In genomic region chr12:120534703-120535655, GRCh38 we compare ENCODE assay signal across 8 cellular contexts. TPM values are rescaled to one million over a fixed set of nuclear protein-coding genes. Genes with fewer than 3 reads are reported as not detected.
DNase-seq lines count a peak whose midpoint lies in the region; ATAC-seq and TF ChIP-seq lines count a peak whose summit lies in the region.

No MANE protein-coding gene starts in this region.

- intact Hi-C loops in activated CD4-positive, alpha-beta T cell treated with anti-CD3 and anti-CD28 coated beads for 36 hours (cut with DNase I, micrococcal nuclease) = loop anchor here (1.0 to 2.0 kb wide), 6 partner anchors 46 to 334 kb away; partner anchors contain the start of genes POP5 (in 2 of the 2), SRSF9 (in 2 of the 2), COX6A1 (in 1 of the 2) and MLEC (in 1 of the 2)
- intact Hi-C loops in lower lobe of right lung (cut with DNase I) = no loop called here

- H3K27ac Mint-ChIP-seq in activated CD4-positive, alpha-beta T cell treated with anti-CD3 and anti-CD28 coated beads for 36 hours = peak overlapping the region; percentile 95

- peak overlapping the region; percentile 91 for H3K27ac ChIP-seq in lower lobe of right lung

- peaks cover 48% of the 10 kb centered on the region for H3K4me1 ChIP-seq in lower lobe of right lung

- no peaks in the 10 kb centered on the region for H3K27me3 Mint-ChIP-seq in activated CD4-positive, alpha-beta T cell treated with anti-CD3 and anti-CD28 coated beads for 36 hours

- peaks cover 48% of the 10 kb centered on the region for H3K4me1 Mint-ChIP-seq in activated CD4-positive, alpha-beta T cell treated with anti-CD3 and anti-CD28 coated beads for 36 hours

- H3K27me3 ChIP-seq in lower lobe of right lung (ENCODE audit: low read depth) = no peaks in the 10 kb centered on the region

- peak overlapping the region; percentile 87 for H3K4me3 Mint-ChIP-seq in activated CD4-positive, alpha-beta T cell treated with anti-CD3 and anti-CD28 coated beads for 36 hours

- no peak for DNase-seq in HFF-Myc (ENCODE audit: extremely low read depth, low read depth)
- peak; percentile 86 for DNase-seq in NB4 (ENCODE audit: low read depth)
- DNase-seq in activated CD4-positive, alpha-beta T cell treated with anti-CD3 and anti-CD28 coated beads for 36 hours = peak; percentile 75
- DNase-seq in dedifferentiated amniotic fluid mesenchymal stem cell (ENCODE audit: extremely low spot score) = peak; percentile 66
- peak; percentile 60 for DNase-seq in lower lobe of right lung
- DNase-seq in stimulated activated CD8-positive, alpha-beta memory T cell treated with anti-CD3 and anti-CD28 coated beads, Interleukin-4, amount 100 ng/mL, for 48 hours = peak; percentile 59
- no peak for DNase-seq in pons (ENCODE audit: low spot score)

- CTCF ChIA-PET in activated CD4-positive, alpha-beta T cell treated with anti-CD3 and anti-CD28 coated beads for 36 hours (lab: Charles Lee) = interaction anchor here (0.8 to 2.4 kb wide), 2 partner anchors 46 to 1787 kb away, joined by 3 to 10 read pairs; partner anchors contain the start of gene POP5

- no peak for TF ChIP-seq POLR2A in NB4 (IDR thresholded peaks at IDR 0.05; ENCODE audit: extremely low read depth, insufficient read length)

- no peaks in the 10 kb centered on the region for H3K36me3 ChIP-seq in lower lobe of right lung

- peak; percentile 64 for ATAC-seq in activated CD4-positive, alpha-beta T cell treated with anti-CD3 and anti-CD28 coated beads for 36 hours
- peak; percentile 67 to 75 for ATAC-seq in lower lobe of right lung

- H3K36me3 Mint-ChIP-seq in activated CD4-positive, alpha-beta T cell treated with anti-CD3 and anti-CD28 coated beads for 36 hours (ENCODE audit: low read depth) = peaks cover 33% of the 10 kb centered on the region

- POLR2A ChIA-PET in activated CD4-positive, alpha-beta T cell treated with anti-CD3 and anti-CD28 coated beads for 36 hours (lab: Charles Lee) = interaction anchor here (0.6 to 1.2 kb wide), 2 partner anchors 233 to 334 kb away, joined by 3 read pairs; partner anchors contain the start of gene SIRT4

- H3K4me3 ChIP-seq in GM12875 (ENCODE audit: low read depth, low read length) = peak overlapping the region; percentile 93
- H3K4me3 ChIP-seq in HFF-Myc (replicated peaks; ENCODE audit: low read depth, low read length) = peak overlapping the region; percentile 84
- peak overlapping the region; percentile 88 for H3K4me3 ChIP-seq in NB4 (ENCODE audit: low read depth, low read length)
- H3K4me3 ChIP-seq in lower lobe of right lung = peak overlapping the region; percentile 77

- TF ChIP-seq CTCF in GM12875 (IDR thresholded peaks at IDR 0.05; ENCODE audit: borderline replicate concordance, insufficient read depth, low read depth, low read length) (no peak), HFF-Myc (IDR thresholded peaks at IDR 0.05; ENCODE audit: low read depth, low read length, missing control alignments) (no peak), NB4 (IDR thresholded peaks at IDR 0.05; ENCODE audit: low read depth, low read length) (peak; percentile 1), lower lobe of right lung (IDR thresholded peaks at IDR 0.05) (no peak)

- H3K9me3 Mint-ChIP-seq in activated CD4-positive, alpha-beta T cell treated with anti-CD3 and anti-CD28 coated beads for 36 hours (ENCODE audit: low read depth) = no peaks in the 10 kb centered on the region

- no peaks in the 10 kb centered on the region for H3K9me3 ChIP-seq in lower lobe of right lung

RNA-seq across cellular contexts. Expression of gene RNF10, which starts 0.8 kb away (rescaled TPM):
- total RNA-seq in activated CD4-positive, alpha-beta T cell treated with anti-CD3 and anti-CD28 coated beads for 36 hours = 100 to 1,000 TPM; 177 to 184 TPM
- 175 TPM for total RNA-seq in lower lobe of right lung

RNA-seq across cellular contexts. Expression of gene COQ5, which starts 6.0 kb away (rescaled TPM):
- total RNA-seq in activated CD4-positive, alpha-beta T cell treated with anti-CD3 and anti-CD28 coated beads for 36 hours = 10 to 100 TPM; 31.3 to 32.6 TPM
- total RNA-seq in lower lobe of right lung = 24.1 TPM

RNA-seq across cellular contexts. Expression of gene DYNLL1, which starts 39.1 kb away (rescaled TPM):
- total RNA-seq in activated CD4-positive, alpha-beta T cell treated with anti-CD3 and anti-CD28 coated beads for 36 hours = 100 to 1,000 TPM; 166 to 169 TPM
- total RNA-seq in lower lobe of right lung = 285 TPM

RNA-seq across cellular contexts. Expression of gene POP5, which starts 46.2 kb away (rescaled TPM):
- total RNA-seq in activated CD4-positive, alpha-beta T cell treated with anti-CD3 and anti-CD28 coated beads for 36 hours = 10 to 100 TPM; 44.8 to 52.6 TPM
- total RNA-seq in lower lobe of right lung = 39.5 TPM

Comparison
In these comparisons a context has a peak if more than half of its experiments do, and no peak if none do; other contexts are left out.
1. DNase-seq: peak in NB4 (single experiment), activated CD4-positive, alpha-beta T cell treated with anti-CD3 and anti-CD28 coated beads for 36 hours (single experiment), dedifferentiated amniotic fluid mesenchymal stem cell (single experiment), lower lobe of right lung (single experiment) and stimulated activated CD8-positive, alpha-beta memory T cell treated with anti-CD3 and anti-CD28 coated beads, Interleukin-4, amount 100 ng/mL, for 48 hours (single experiment); none in HFF-Myc (single experiment) and pons (single experiment).
2. Peak in every context shown above with its lines, with median percentiles within 50 percentile points of each other: H3K4me3 ChIP-seq.